Comparison of ENCODE assay signal across 1 cellular context in the genomic region with DNA sequence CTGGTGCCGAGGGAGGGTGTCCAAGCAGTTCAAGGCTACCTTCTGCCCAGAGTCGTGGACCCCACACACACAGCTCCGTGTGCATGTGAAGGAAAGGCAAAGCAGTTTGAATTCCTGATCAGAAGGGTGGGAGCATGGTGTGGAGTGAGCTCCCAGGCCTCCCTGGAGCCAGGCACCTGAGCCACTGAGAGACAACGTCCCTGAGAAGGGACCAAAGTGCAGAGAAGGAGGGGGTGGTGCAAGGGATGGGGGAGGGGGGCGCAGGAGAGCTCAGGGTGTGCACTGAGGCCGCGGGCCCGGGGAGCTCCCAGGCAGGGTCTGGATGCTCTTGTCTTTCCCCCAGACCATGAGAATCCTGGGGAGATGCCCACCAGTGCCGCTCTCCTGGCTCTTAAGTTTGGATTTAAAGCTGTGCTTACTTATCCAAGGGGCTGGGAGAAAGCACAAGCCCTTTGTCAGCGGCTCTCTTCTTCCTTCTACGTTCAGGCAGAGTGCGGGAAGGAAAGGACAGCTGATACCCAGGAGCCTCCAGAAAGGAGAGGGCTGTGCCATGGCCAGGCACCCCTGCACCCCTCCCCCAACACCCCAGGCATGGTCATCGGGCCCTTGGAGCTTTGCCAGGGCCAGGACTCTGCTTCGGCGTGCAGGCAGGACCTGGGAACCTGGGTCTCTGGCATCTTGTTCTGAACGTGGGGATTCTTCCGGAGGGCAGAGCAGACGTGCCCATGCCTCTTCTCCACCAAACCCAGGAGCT.
TF ChIP-seq lines count a peak whose summit lies in the region.

No MANE protein-coding gene starts in this region.

TF ChIP-seq in SK-N-SH, 30 proteins besides CTCF, POLR2A, EP300 and RAD21:
- TF ChIP-seq PBX3 (IDR thresholded peaks at IDR 0.05) = no peak
- no peak for TF ChIP-seq SIN3A (IDR thresholded peaks at IDR 0.05; ENCODE audit: borderline replicate concordance, low read depth, low read length)
- TF ChIP-seq FOXJ3 (CRISPR knock-in tag; IDR thresholded peaks at IDR 0.05) = no peak
- no peak for TF ChIP-seq NRF1 (IDR thresholded peaks at IDR 0.05; ENCODE audit: low read depth, low read length)
- TF ChIP-seq CHD2 (IDR thresholded peaks at IDR 0.05; ENCODE audit: low read length, partially characterized antibody) = peak; percentile 49
- no peak for TF ChIP-seq GABPA (IDR thresholded peaks at IDR 0.05; ENCODE audit: low read depth)
- no peak for TF ChIP-seq FOXM1 (IDR thresholded peaks at IDR 0.05; ENCODE audit: low read depth)
